In the genomic region with DNA sequence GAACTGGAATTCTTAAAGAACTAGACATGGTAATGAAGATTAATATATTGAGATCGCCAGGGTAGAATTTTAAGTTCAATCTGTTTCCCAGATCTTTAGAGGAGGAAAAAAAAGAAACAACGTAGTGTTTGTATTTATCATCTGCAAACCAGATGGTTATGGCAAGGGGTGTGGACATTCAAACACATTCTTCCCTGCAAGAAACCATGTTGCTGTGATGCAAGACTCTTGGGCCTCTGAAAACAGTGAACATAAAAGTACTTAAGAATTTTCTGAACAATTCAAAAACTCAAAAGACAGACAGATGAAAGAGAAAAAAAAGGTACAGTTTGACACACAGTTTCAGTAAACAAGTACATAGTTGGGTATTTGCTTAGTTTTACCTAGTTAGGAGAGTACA, we compare ENCODE assay signal across 17 cellular contexts.
DNase-seq lines count a peak whose midpoint lies in the region; ATAC-seq and TF ChIP-seq lines count a peak whose summit lies in the region.
"Had no signal": no experiment of that assay in that cellular context is flagged by ENCODE, and none has a peak within 500 bp of the region (broad histone marks: within the 10 kb centered on the region; RNA-seq: fewer than 3 reads in every experiment).

No MANE protein-coding gene starts in this region.

- H3K9me3 Mint-ChIP-seq in nephron, result no peaks in the 10 kb centered on the region
- H3K9me3 Mint-ChIP-seq: activated naive CD8-positive, alpha-beta T cell treated with anti-CD3 and anti-CD28 coated beads for 36 hours; T-helper 2 cell treated with Interferon-gamma antibody and Interleukin-4, amounts not matched to agents 5 μg/mL and 100 μg/mL, for 36 hours had no signal

- peaks cover 24% of the 10 kb centered on the region for H3K4me1 Mint-ChIP-seq in nephron
- H3K4me1 Mint-ChIP-seq: activated CD4-positive, alpha-beta T cell treated with anti-CD3 and anti-CD28 coated beads for 36 hours had no signal

- no peak for ATAC-seq in GM18519 (IDR thresholded peaks at IDR 0.05; ENCODE audit: low FRiP score, unreplicated experiment)

- no peaks in the 10 kb centered on the region for H3K27me3 Mint-ChIP-seq in nephron (ENCODE audit: low read depth)
- H3K27me3 Mint-ChIP-seq: activated CD4-positive, alpha-beta T cell treated with anti-CD3 and anti-CD28 coated beads for 36 hours; activated naive CD8-positive, alpha-beta T cell treated with anti-CD3 and anti-CD28 coated beads for 36 hours had no signal

- TF ChIP-seq CTCF in AG09309 (IDR thresholded peaks at IDR 0.05; ENCODE audit: control insufficient read depth, insufficient read depth, low read depth, low read length, missing control alignments) (no peak), nephron (IDR thresholded peaks at IDR 0.05; ENCODE audit: unreplicated experiment in 3 of 3) (no peak)

- DNase-seq in AG09309 (ENCODE audit: low read depth) (peak; percentile 76), HCEC 1CT (peak; percentile 91), epidermal melanocyte (ENCODE audit: insufficient read length, low spot score) (peak; percentile 19), hypothalamus (lab: John Stamatoyannopoulos, UW) (no peak), NCI-H1930 (lab: John Stamatoyannopoulos, UW) (no peak), NCI-H1092 (lab: John Stamatoyannopoulos, UW) (no peak)
- DNase-seq: activated CD4-positive, alpha-beta T cell treated with anti-CD3 and anti-CD28 coated beads for 36 hours; activated naive CD8-positive, alpha-beta T cell treated with anti-CD3 and anti-CD28 coated beads for 36 hours; colonic mucosa; gastrocnemius medialis; midbrain; NCI-H2081 treated with DMSO at 0.1 percent for 48 hours; pancreas; stimulated activated CD4-positive, alpha-beta T cell treated with anti-CD3 and anti-CD28 coated beads, Interleukin-15, amount 100 ng/mL, for 24 hours had no signal

- H3K36me3 Mint-ChIP-seq in nephron (ENCODE audit: low read depth), result peaks cover 8% of the 10 kb centered on the region
- H3K36me3 Mint-ChIP-seq: activated naive CD8-positive, alpha-beta T cell treated with anti-CD3 and anti-CD28 coated beads for 36 hours had no signal

- H3K4me3 Mint-ChIP-seq in nephron, result no peak overlapping the region
- H3K4me3 Mint-ChIP-seq: activated CD4-positive, alpha-beta T cell treated with anti-CD3 and anti-CD28 coated beads for 36 hours; activated naive CD8-positive, alpha-beta T cell treated with anti-CD3 and anti-CD28 coated beads for 36 hours; T-helper 2 cell treated with Interferon-gamma antibody and Interleukin-4, amounts not matched to agents 5 μg/mL and 100 μg/mL, for 36 hours had no signal

- peak overlapping the region; percentile 16 to 81 (median 73) for H3K27ac Mint-ChIP-seq in nephron
- H3K27ac Mint-ChIP-seq: activated CD4-positive, alpha-beta T cell treated with anti-CD3 and anti-CD28 coated beads for 36 hours; activated naive CD8-positive, alpha-beta T cell treated with anti-CD3 and anti-CD28 coated beads for 36 hours; T-helper 2 cell treated with Interferon-gamma antibody and Interleukin-4, amounts not matched to agents 5 μg/mL and 100 μg/mL, for 36 hours had no signal

- no peak overlapping the region for H3K4me3 ChIP-seq in AG09309 (ENCODE audit: control insufficient read depth, low read depth, low read length)
- H3K4me3 ChIP-seq: colonic mucosa, gastrocnemius medialis, pancreas had no signal

Comparison
In these comparisons a context has a peak if more than half of its experiments do, and no peak if none do; other contexts are left out.
1. DNase-seq: peak in AG09309 (single experiment), HCEC 1CT (single experiment) and epidermal melanocyte (single experiment); none in hypothalamus (0 of 51), NCI-H1930 (0 of 2) and NCI-H1092 (single experiment).